16 cellular contexts compared by ENCODE assay signal in the genomic region with DNA sequence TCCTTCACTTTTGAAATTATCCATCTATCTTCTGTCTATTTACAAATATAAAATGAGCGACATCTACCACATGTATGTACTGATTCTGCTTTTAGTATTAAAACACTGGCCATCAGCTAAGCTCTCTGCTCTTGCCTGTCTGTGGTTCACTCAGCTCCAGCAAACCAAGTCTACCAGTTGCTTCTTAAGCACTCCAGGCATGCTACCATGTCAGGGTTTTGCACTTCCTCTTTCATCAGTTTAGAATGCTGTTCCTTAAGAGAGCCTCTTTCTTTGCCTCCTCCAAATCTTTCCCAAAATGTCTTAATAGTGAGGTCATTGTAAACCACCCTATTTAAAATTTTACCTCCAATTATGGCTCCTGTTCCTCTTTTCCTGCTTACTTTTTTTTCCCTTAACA. TPM values are rescaled to one million over a fixed set of nuclear protein-coding genes. Genes with fewer than 3 reads are reported as not detected.
DNase-seq lines count a peak whose midpoint lies in the region; ATAC-seq and TF ChIP-seq lines count a peak whose summit lies in the region.
"Had no signal": no experiment of that assay in that cellular context is flagged by ENCODE, and none has a peak within 500 bp of the region (broad histone marks: within the 10 kb centered on the region; RNA-seq: fewer than 3 reads in every experiment).

No MANE protein-coding gene starts in this region.

- no peak overlapping the region for H2AFZ ChIP-seq in OCI-LY7 (ENCODE audit: low read length)

- no peak for TF ChIP-seq CTCF in OCI-LY7 (conservative IDR thresholded peaks at IDR 0.05; ENCODE audit: low read length)

- H3K9me3 ChIP-seq in OCI-LY7 (ENCODE audit: low read length): no peaks in the 10 kb centered on the region
- H3K9me3 ChIP-seq: SK-N-SH had no signal

- no peaks in the 10 kb centered on the region for H4K20me1 ChIP-seq in OCI-LY7 (ENCODE audit: insufficient read depth, low read length)

- POLR2A ChIA-PET in OCI-LY7 (lab: Charles Lee): no interaction called here

- H3K36me3 ChIP-seq in OCI-LY7 (ENCODE audit: insufficient read depth, low read length): 0 out of 2 replicates have a peak, but pooled peaks cover 3% of the 10 kb centered on the region

- no peaks in the 10 kb centered on the region for H3K9me2 ChIP-seq in OCI-LY7 (ENCODE audit: insufficient read depth, low read length)
- H3K9me2 ChIP-seq: SK-N-SH had no signal

- no TSS peak for BruUV-seq in OCI-LY7 (replicated peaks; lab: Mats Ljungman, UMichigan)

- H3K27ac ChIP-seq in OCI-LY7 (ENCODE audit: low read depth, low read length, poor library complexity, severe bottlenecking): no peak overlapping the region
- H3K27ac ChIP-seq: C4-2B had no signal

- CTCF ChIA-PET in OCI-LY7 (lab: Charles Lee; ENCODE audit: unreplicated experiment): no interaction called here

- H3K79me2 ChIP-seq in OCI-LY7 (ENCODE audit: insufficient read depth, low read depth, low read length): no peaks in the 10 kb centered on the region

- H3K4me2 ChIP-seq in OCI-LY7 (ENCODE audit: low read length): no peak overlapping the region
- H3K4me2 ChIP-seq: SK-N-SH had no signal

- intact Hi-C loops in OCI-LY7 (cut with micrococcal nuclease; ENCODE audit: unreplicated experiment): no loop called here

- H3K4me3 ChIP-seq in OCI-LY7 (ENCODE audit: low read depth, low read length, poor library complexity, severe bottlenecking): no peak overlapping the region

- ATAC-seq in GM18499 (IDR thresholded peaks at IDR 0.05; ENCODE audit: insufficient read depth, unreplicated experiment) (peak; percentile 67), GM21360 (IDR thresholded peaks at IDR 0.05; ENCODE audit: unreplicated experiment) (peak; percentile 53), HG03066 (IDR thresholded peaks at IDR 0.05; ENCODE audit: low read depth, unreplicated experiment) (peak; percentile 60)
- ATAC-seq: left colon had no signal

- H3K4me1 ChIP-seq in OCI-LY7 (ENCODE audit: insufficient read depth, low read length, poor library complexity, severe bottlenecking): peaks cover 6% of the 10 kb centered on the region

- peak; percentile 39 for DNase-seq in OCI-LY7 (ENCODE audit: low spot score)
- DNase-seq in activated CD4-positive, CD25-positive, alpha-beta regulatory T cell (lab: John Stamatoyannopoulos, UW): no peak
- no peak for DNase-seq in effector CD4-positive, alpha-beta T cell
- DNase-seq in retina: no peak
- no peak for DNase-seq in mesenteric fat pad (ENCODE audit: low spot score)
- DNase-seq: activated CD4-positive, alpha-beta T cell treated with anti-CD3 and anti-CD28 coated beads, Interleukin-2, amount 10 ng/mL, durations not matched to agents 7 days and 5 days; activated naive CD4-positive, alpha-beta T cell treated with anti-CD3 and anti-CD28 coated beads, Interleukin-2, amount 10 ng/mL, durations not matched to agents 7 days and 5 days; HCEC 1CT; left colon; SK-N-SH; stimulated activated CD4-positive, alpha-beta T cell treated with anti-CD3 and anti-CD28 coated beads, Interleukin-2, amount 100 ng/mL, for 48 hours had no signal

RNA-seq across cellular contexts. Expression of a gene that starts 59.5 kb away (rescaled TPM):
- total RNA-seq in OCI-LY7 (2014; rRNA removed; shearing (Covaris generic)): 7.1 and 7.3 TPM in 2 replicates
- 8.0 and 9.5 TPM in 2 replicates for total RNA-seq in OCI-LY7 (2022)
- 1.3 TPM for total RNA-seq in mesenteric fat pad
- total RNA-seq: activated CD4-positive, alpha-beta T cell treated with anti-CD3 and anti-CD28 coated beads, Interleukin-2, amount 10 ng/mL, durations not matched to agents 7 days and 5 days; fibroblast of villous mesenchyme had no signal
